In the genomic region with DNA sequence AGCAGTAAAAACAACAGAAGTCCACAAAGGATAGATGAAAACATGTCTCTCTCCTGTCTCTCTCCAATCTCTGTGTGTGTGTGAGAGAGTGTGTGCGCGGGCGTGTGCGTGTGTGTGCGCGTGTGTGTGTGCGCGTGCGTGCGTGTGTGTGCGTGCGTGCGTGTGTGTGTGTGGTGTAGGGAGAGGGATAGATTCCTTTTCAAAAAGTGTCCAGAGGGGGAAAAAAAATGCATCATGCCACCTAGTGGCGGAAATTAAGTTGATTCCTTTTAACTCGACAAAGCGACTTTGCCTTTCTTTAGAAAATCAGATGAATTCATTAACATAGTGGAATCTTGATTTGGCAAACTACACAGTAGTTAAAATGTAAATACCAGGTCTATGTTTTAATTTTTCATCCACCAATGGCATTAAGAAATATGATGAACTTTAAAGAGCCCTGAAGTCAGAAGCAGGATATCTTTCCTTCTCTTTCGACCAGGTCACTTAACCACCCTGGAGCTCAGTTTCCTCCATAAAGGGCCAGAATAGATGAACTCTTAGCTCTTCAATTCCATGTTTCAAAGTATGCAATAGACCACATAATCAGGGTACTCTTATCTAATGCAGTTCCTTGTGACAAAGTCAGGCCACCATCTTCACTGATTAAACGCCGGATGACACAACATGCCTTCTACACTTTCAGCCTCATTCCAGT, we compare ENCODE assay signal across 8 cellular contexts.
A peak's percentile ranks its signal among the peaks of the same experiment; 100 is the strongest.
DNase-seq lines count a peak whose midpoint lies in the region; ATAC-seq, FAIRE-seq and TF ChIP-seq lines count a peak whose summit lies in the region.
"Had no signal": no experiment of that assay in that cellular context is flagged by ENCODE, and none has a peak within 500 bp of the region (broad histone marks: within the 10 kb centered on the region; RNA-seq: fewer than 3 reads in every experiment).

No MANE protein-coding gene starts in this region.

- H3K27ac ChIP-seq in astrocyte (ENCODE audit: low read depth, low read length) (no peak overlapping the region), rectal smooth muscle tissue (ENCODE audit: low read depth, low read length) (peak overlapping the region; percentile 63)

- H3K4me1 Mint-ChIP-seq in astrocyte (ENCODE audit: low read depth, unreplicated experiment): peaks cover 4% of the 10 kb centered on the region

- H3K36me3 Mint-ChIP-seq in astrocyte (ENCODE audit: low read depth, unreplicated experiment): no peaks in the 10 kb centered on the region

- peak; percentile 56 for FAIRE-seq in astrocyte (lab: Jason Lieb, UNC)

- H3K9me3 Mint-ChIP-seq in astrocyte (ENCODE audit: unreplicated experiment): no peaks in the 10 kb centered on the region

- ATAC-seq in HG02852 (IDR thresholded peaks at IDR 0.05; ENCODE audit: unreplicated experiment) (peak; percentile 68), GM21717 (IDR thresholded peaks at IDR 0.05; ENCODE audit: unreplicated experiment) (no peak)
- ATAC-seq: effector memory CD8-positive, alpha-beta T cell had no signal

- H3K4me3 Mint-ChIP-seq in astrocyte (ENCODE audit: unreplicated experiment): peak overlapping the region; percentile 77
- H3K4me3 Mint-ChIP-seq: effector memory CD8-positive, alpha-beta T cell had no signal

- in situ Hi-C loops in G401 (cut with HindIII; ENCODE audit: low sequenced_read_pairs): no loop called here

- H3K27me3 ChIP-seq in astrocyte (ENCODE audit: insufficient read depth, low read length) (peaks cover 3% of the 10 kb centered on the region), rectal smooth muscle tissue (ENCODE audit: control insufficient read depth, insufficient read depth, low read length) (no peaks in the 10 kb centered on the region)

- peak overlapping the region; percentile 52 for H3K9ac ChIP-seq in astrocyte (ENCODE audit: low read length)
- no peak overlapping the region for H3K9ac ChIP-seq in rectal smooth muscle tissue (ENCODE audit: low read length)

- H4K20me1 ChIP-seq in astrocyte (ENCODE audit: insufficient read depth, low read length): no peaks in the 10 kb centered on the region

- H3K4me2 ChIP-seq in astrocyte (ENCODE audit: low read length): peak overlapping the region; percentile 90

- H3K36me3 ChIP-seq in astrocyte (ENCODE audit: insufficient read depth, low read length) (no peaks in the 10 kb centered on the region), rectal smooth muscle tissue (ENCODE audit: control insufficient read depth, insufficient read depth, low read length) (no peaks in the 10 kb centered on the region)

- TF ChIP-seq CTCF in astrocyte (IDR thresholded peaks at IDR 0.05; ENCODE audit: insufficient read depth, low read depth, low read length): peak; percentile 66

- no peaks in the 10 kb centered on the region for H3K4me1 ChIP-seq in astrocyte (ENCODE audit: insufficient read depth, low read length)
- peaks cover 12% of the 10 kb centered on the region for H3K4me1 ChIP-seq in rectal smooth muscle tissue (ENCODE audit: control insufficient read depth, insufficient read depth, low read length)

- H3K79me2 ChIP-seq in astrocyte (ENCODE audit: insufficient read depth, low read length): no peaks in the 10 kb centered on the region

- H3K4me3 ChIP-seq in astrocyte (ENCODE audit: insufficient read depth, low read depth, low read length) (peak overlapping the region; percentile 65), rectal smooth muscle tissue (ENCODE audit: low read length) (peak overlapping the region; percentile 53)

- no peak overlapping the region for H3K27ac Mint-ChIP-seq in astrocyte (ENCODE audit: unreplicated experiment)
- H3K27ac Mint-ChIP-seq: effector memory CD8-positive, alpha-beta T cell had no signal

- H3K9me3 ChIP-seq in astrocyte (ENCODE audit: insufficient read depth, low read depth, low read length): no peaks in the 10 kb centered on the region

- peaks cover 4% of the 10 kb centered on the region for H3K27me3 Mint-ChIP-seq in astrocyte (ENCODE audit: low read depth, unreplicated experiment)

- H2AFZ ChIP-seq in astrocyte (ENCODE audit: low read depth, low read length): peak overlapping the region; percentile 82

- peak; percentile 57 for DNase-seq in G401 (ENCODE audit: low spot score)
- peak; percentile 23 for DNase-seq in NCI-H510A (lab: John Stamatoyannopoulos, UW)
- peak; percentile 54 for DNase-seq in astrocyte (ENCODE audit: low read depth)
- DNase-seq in hepatic stellate cell (ENCODE audit: low spot score): peak; percentile 50
